Comparison of ENCODE assay signal across 1 cellular context in the genomic region with DNA sequence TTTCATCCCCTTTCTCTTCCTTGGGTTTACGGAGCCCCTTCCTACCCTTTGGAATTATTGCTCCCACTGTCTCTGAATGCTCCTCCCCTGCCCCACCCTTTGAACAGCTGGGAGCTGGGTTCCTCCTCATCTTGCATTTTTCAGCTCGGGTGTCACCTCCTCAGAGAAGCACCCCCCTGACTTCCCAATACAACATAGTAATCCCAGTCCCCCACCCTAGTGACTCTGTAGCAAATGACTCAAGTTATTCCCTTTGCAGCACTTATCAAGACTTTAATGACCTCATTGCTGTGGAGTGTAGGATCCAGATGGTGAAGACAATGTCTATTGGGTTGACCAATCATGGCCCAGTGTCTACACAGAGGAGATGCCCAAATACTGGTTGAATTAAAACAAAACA.
A peak's percentile ranks its signal among the peaks of the same experiment; 100 is the strongest.
TF ChIP-seq lines count a peak whose summit lies in the region.

No MANE protein-coding gene starts in this region.

TF ChIP-seq in HEK293, 187 proteins besides CTCF, POLR2A, EP300 and RAD21 (continued from another document):
- TF ChIP-seq, protein P1, sequence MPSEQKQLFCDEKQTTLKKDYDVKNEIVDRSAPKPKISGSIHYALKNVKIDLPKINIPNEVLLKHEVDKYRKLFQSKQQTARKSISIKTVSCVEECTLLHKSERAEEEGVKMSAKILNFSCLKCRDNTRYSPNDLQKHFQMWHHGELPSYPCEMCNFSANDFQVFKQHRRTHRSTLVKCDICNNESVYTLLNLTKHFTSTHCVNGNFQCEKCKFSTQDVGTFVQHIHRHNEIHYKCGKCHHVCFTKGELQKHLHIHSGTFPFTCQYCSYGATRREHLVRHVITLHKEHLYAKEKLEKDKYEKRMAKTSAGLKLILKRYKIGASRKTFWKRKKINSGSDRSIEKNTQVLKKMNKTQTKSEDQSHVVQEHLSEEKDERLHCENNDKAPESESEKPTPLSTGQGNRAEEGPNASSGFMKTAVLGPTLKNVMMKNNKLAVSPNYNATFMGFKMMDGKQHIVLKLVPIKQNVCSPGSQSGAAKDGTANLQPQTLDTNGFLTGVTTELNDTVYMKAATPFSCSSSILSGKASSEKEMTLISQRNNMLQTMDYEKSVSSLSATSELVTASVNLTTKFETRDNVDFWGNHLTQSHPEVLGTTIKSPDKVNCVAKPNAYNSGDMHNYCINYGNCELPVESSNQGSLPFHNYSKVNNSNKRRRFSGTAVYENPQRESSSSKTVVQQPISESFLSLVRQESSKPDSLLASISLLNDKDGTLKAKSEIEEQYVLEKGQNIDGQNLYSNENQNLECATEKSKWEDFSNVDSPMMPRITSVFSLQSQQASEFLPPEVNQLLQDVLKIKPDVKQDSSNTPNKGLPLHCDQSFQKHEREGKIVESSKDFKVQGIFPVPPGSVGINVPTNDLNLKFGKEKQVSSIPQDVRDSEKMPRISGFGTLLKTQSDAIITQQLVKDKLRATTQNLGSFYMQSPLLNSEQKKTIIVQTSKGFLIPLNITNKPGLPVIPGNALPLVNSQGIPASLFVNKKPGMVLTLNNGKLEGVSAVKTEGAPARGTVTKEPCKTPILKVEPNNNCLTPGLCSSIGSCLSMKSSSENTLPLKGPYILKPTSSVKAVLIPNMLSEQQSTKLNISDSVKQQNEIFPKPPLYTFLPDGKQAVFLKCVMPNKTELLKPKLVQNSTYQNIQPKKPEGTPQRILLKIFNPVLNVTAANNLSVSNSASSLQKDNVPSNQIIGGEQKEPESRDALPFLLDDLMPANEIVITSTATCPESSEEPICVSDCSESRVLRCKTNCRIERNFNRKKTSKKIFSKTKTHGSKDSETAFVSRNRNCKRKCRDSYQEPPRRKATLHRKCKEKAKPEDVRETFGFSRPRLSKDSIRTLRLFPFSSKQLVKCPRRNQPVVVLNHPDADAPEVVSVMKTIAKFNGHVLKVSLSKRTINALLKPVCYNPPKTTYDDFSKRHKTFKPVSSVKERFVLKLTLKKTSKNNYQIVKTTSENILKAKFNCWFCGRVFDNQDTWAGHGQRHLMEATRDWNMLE (tag by site-specific recombination; conservative IDR thresholded peaks at IDR 0.05; ENCODE audit: low read depth): 0 out of 2 replicates have a peak, but pooled peaks have one; percentile 22
- TF ChIP-seq ZNF629 (tag by site-specific recombination; IDR thresholded peaks at IDR 0.05) (peak; percentile 69), ZNF792 (tag by site-specific recombination; IDR thresholded peaks at IDR 0.05) (no peak), ZNF324 (tag by site-specific recombination; IDR thresholded peaks at IDR 0.05) (no peak), SP7 (tag by site-specific recombination; IDR thresholded peaks at IDR 0.05) (no peak), GLIS1 (tag by site-specific recombination; IDR thresholded peaks at IDR 0.05) (peak; percentile 79), ZNF654 (tag by site-specific recombination; IDR thresholded peaks at IDR 0.05; ENCODE audit: low read depth) (no peak), HOXC10 (CRISPR knock-in tag; IDR thresholded peaks at IDR 0.05) (no peak), ZBTB8A (tag by site-specific recombination; IDR thresholded peaks at IDR 0.05) (no peak), ZNF184 (tag by site-specific recombination; IDR thresholded peaks at IDR 0.05) (no peak), ZNF169 (tag by site-specific recombination; IDR thresholded peaks at IDR 0.05) (no peak), KLF16 (tag by site-specific recombination; IDR thresholded peaks at IDR 0.05) (no peak), ZNF366 (tag by site-specific recombination; conservative IDR thresholded peaks at IDR 0.05) (0 out of 2 replicates have a peak, but pooled peaks have one; percentile 34), ZNF660 (tag by site-specific recombination; IDR thresholded peaks at IDR 0.05) (0 out of 2 replicates have a peak, but pooled peaks have one; percentile 20), ZNF514 (tag by site-specific recombination; IDR thresholded peaks at IDR 0.05) (no peak)
- TF ChIP-seq, protein P2, sequence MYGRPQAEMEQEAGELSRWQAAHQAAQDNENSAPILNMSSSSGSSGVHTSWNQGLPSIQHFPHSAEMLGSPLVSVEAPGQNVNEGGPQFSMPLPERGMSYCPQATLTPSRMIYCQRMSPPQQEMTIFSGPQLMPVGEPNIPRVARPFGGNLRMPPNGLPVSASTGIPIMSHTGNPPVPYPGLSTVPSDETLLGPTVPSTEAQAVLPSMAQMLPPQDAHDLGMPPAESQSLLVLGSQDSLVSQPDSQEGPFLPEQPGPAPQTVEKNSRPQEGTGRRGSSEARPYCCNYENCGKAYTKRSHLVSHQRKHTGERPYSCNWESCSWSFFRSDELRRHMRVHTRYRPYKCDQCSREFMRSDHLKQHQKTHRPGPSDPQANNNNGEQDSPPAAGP (tag by site-specific recombination; IDR thresholded peaks at IDR 0.05): peak; percentile 94
- TF ChIP-seq, protein P3, sequence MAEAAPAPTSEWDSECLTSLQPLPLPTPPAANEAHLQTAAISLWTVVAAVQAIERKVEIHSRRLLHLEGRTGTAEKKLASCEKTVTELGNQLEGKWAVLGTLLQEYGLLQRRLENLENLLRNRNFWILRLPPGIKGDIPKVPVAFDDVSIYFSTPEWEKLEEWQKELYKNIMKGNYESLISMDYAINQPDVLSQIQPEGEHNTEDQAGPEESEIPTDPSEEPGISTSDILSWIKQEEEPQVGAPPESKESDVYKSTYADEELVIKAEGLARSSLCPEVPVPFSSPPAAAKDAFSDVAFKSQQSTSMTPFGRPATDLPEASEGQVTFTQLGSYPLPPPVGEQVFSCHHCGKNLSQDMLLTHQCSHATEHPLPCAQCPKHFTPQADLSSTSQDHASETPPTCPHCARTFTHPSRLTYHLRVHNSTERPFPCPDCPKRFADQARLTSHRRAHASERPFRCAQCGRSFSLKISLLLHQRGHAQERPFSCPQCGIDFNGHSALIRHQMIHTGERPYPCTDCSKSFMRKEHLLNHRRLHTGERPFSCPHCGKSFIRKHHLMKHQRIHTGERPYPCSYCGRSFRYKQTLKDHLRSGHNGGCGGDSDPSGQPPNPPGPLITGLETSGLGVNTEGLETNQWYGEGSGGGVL (tag by site-specific recombination; IDR thresholded peaks at IDR 0.05): peak; percentile 61
- TF ChIP-seq, protein P4, sequence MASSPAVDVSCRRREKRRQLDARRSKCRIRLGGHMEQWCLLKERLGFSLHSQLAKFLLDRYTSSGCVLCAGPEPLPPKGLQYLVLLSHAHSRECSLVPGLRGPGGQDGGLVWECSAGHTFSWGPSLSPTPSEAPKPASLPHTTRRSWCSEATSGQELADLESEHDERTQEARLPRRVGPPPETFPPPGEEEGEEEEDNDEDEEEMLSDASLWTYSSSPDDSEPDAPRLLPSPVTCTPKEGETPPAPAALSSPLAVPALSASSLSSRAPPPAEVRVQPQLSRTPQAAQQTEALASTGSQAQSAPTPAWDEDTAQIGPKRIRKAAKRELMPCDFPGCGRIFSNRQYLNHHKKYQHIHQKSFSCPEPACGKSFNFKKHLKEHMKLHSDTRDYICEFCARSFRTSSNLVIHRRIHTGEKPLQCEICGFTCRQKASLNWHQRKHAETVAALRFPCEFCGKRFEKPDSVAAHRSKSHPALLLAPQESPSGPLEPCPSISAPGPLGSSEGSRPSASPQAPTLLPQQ (tag by site-specific recombination; IDR thresholded peaks at IDR 0.05): 0 out of 2 replicates have a peak, but pooled peaks have one; percentile 15
- TF ChIP-seq, protein P5, sequence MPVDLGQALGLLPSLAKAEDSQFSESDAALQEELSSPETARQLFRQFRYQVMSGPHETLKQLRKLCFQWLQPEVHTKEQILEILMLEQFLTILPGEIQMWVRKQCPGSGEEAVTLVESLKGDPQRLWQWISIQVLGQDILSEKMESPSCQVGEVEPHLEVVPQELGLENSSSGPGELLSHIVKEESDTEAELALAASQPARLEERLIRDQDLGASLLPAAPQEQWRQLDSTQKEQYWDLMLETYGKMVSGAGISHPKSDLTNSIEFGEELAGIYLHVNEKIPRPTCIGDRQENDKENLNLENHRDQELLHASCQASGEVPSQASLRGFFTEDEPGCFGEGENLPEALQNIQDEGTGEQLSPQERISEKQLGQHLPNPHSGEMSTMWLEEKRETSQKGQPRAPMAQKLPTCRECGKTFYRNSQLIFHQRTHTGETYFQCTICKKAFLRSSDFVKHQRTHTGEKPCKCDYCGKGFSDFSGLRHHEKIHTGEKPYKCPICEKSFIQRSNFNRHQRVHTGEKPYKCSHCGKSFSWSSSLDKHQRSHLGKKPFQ (tag by site-specific recombination; IDR thresholded peaks at IDR 0.05): no peak
